22 cellular contexts compared by ENCODE assay signal in the genomic region with DNA sequence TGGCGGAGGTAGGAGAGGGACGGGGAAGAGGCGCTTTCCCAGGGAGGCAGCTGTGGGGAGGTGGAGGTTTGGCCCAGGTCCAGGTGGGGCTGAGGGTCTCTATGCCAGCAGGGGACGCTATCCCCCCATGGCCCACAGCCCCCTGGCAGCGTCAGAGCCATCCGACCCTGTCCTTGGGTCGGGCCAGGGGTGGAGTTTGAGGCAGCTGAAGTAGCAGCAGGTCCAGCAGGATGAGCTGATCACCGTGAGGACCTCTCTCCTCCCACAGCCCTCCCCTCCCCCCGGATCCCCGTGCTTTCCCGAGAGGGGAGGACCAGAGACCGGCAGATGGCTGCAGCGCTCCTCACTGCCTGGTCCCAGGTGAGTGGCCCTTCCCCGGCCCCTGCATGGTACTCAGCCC. TPM values are rescaled to one million over a fixed set of nuclear protein-coding genes. Genes with fewer than 3 reads are reported as not detected.
DNase-seq lines count a peak whose midpoint lies in the region; ATAC-seq, FAIRE-seq and TF ChIP-seq lines count a peak whose summit lies in the region.
"Had no signal": no experiment of that assay in that cellular context is flagged by ENCODE, and none has a peak within 500 bp of the region (broad histone marks: within the 10 kb centered on the region; RNA-seq: fewer than 3 reads in every experiment).

No MANE protein-coding gene starts in this region.

- peak overlapping the region; percentile 30; the same call in 1 of the 2 replicates for H2AFZ ChIP-seq in OCI-LY3 (ENCODE audit: low read depth, low read length)

- H3K4me2 ChIP-seq in OCI-LY3 (ENCODE audit: low read length) = no peak overlapping the region

- no peaks in the 10 kb centered on the region for H4K20me1 ChIP-seq in OCI-LY3 (ENCODE audit: insufficient read depth, low read length)

- no peak overlapping the region for H3K27ac ChIP-seq in OCI-LY3 (ENCODE audit: low read length)
- H3K27ac ChIP-seq: cardiac muscle cell, stomach, tibial nerve had no signal

- H3K4me3 Mint-ChIP-seq in glutamatergic neuron (ENCODE audit: unreplicated experiment) = peak overlapping the region; percentile 91

- peaks cover 26% of the 10 kb centered on the region for H3K4me1 Mint-ChIP-seq in glutamatergic neuron (ENCODE audit: low read depth, unreplicated experiment)

- DNase-seq in D721Med (ENCODE audit: insufficient read length, low spot score) (peak; percentile 13), glutamatergic neuron (peak; percentile 73), pons (ENCODE audit: low spot score) (no peak), AML-193 (lab: John Stamatoyannopoulos, UW) (no peak), occipital lobe (lab: John Stamatoyannopoulos, UW) (no peak)
- DNase-seq: activated naive CD4-positive, alpha-beta T cell treated with anti-CD3 and anti-CD28 coated beads, Interleukin-2, amount 50 U/mL, for 16 hours; aorta; NCI-H146; NCI-H2171 treated with DMSO at 0.1 percent for 48 hours; NCI-H526; stimulated activated CD8-positive, alpha-beta memory T cell treated with anti-CD3 and anti-CD28 coated beads, Interleukin-4, amount 100 ng/mL, for 48 hours; stomach had no signal

- H3K27ac Mint-ChIP-seq in glutamatergic neuron (ENCODE audit: unreplicated experiment) = peak overlapping the region; percentile 84

- no peak for ATAC-seq in GM21786 (IDR thresholded peaks at IDR 0.05; ENCODE audit: unreplicated experiment)
- ATAC-seq: HCT116 had no signal

- peaks cover 30% of the 10 kb centered on the region for H3K27me3 ChIP-seq in OCI-LY3 (ENCODE audit: low read depth, low read length)
- H3K27me3 ChIP-seq: cardiac muscle cell, stomach, tibial nerve had no signal

- no peak for FAIRE-seq in D721Med (lab: Jason Lieb, UNC)
- FAIRE-seq: endometrium had no signal

- peaks cover 4% of the 10 kb centered on the region for H3K27me3 Mint-ChIP-seq in glutamatergic neuron (ENCODE audit: unreplicated experiment)

- no peaks in the 10 kb centered on the region for H3K79me2 ChIP-seq in OCI-LY3 (ENCODE audit: low read length)

- no peak for TF ChIP-seq CTCF in D721Med (IDR thresholded peaks at IDR 0.05; ENCODE audit: insufficient read depth, missing control alignments)
- TF ChIP-seq CTCF in GM12875 (IDR thresholded peaks at IDR 0.05; ENCODE audit: borderline replicate concordance, insufficient read depth, low read depth, low read length) = peak; percentile 41
- TF ChIP-seq CTCF in OCI-LY3 (IDR thresholded peaks at IDR 0.05; ENCODE audit: low read depth, low read length) = peak; percentile 20; the same call in 1 of the 2 replicates
- no peak for TF ChIP-seq CTCF in glutamatergic neuron (IDR thresholded peaks at IDR 0.05; ENCODE audit: partially characterized antibody, unreplicated experiment)

- H3K4me1 ChIP-seq in OCI-LY3 (ENCODE audit: low read length) = no peaks in the 10 kb centered on the region

- no peaks in the 10 kb centered on the region for H3K9me3 ChIP-seq in OCI-LY3 (ENCODE audit: insufficient read depth, low read length)
- H3K9me3 ChIP-seq: stomach, tibial nerve had no signal

- H3K36me3 ChIP-seq in OCI-LY3 (replicated peaks; ENCODE audit: low read depth, low read length) = no peaks in the 10 kb centered on the region

- H3K9me3 Mint-ChIP-seq in glutamatergic neuron (ENCODE audit: unreplicated experiment) = no peaks in the 10 kb centered on the region

- no peaks in the 10 kb centered on the region for H3K36me3 Mint-ChIP-seq in glutamatergic neuron (ENCODE audit: unreplicated experiment)

- H3K9ac ChIP-seq in OCI-LY3 (ENCODE audit: low read length) = no peak overlapping the region

- no peak overlapping the region for H3K4me3 ChIP-seq in GM12875 (ENCODE audit: low read depth, low read length)
- no peak overlapping the region for H3K4me3 ChIP-seq in OCI-LY3 (ENCODE audit: low read length)
- H3K4me3 ChIP-seq: cardiac muscle cell, stomach, tibial nerve had no signal

RNA-seq across cellular contexts. Expression of gene ZNF205, which starts 3.2 kb away (rescaled TPM):
- total RNA-seq in glutamatergic neuron (ENCODE audit: unreplicated experiment) (31.6 TPM), occipital lobe (18.9 TPM)

RNA-seq across cellular contexts. Expression of gene ZSCAN10, which starts 16.5 kb away (rescaled TPM):
- total RNA-seq in glutamatergic neuron (ENCODE audit: unreplicated experiment) (0.74 TPM), occipital lobe (not detected)
- total RNA-seq: aorta, glomerular endothelial cell, lung microvascular endothelial cell, skeletal muscle tissue, stomach, tibial nerve had no signal

RNA-seq across cellular contexts. Expression of gene ZNF213, which starts 19.3 kb away (rescaled TPM):
- total RNA-seq in glutamatergic neuron (ENCODE audit: unreplicated experiment) = 18.7 TPM
- total RNA-seq in occipital lobe = 8.3 TPM

RNA-seq across cellular contexts. Expression of gene IL32, which starts 50.1 kb away (rescaled TPM):
- total RNA-seq in glutamatergic neuron (ENCODE audit: unreplicated experiment) (1.3 TPM), occipital lobe (1.1 TPM)

Comparison
In these comparisons a context has a peak if more than half of its experiments do, and no peak if none do; other contexts are left out.
1. DNase-seq: peak in D721Med (single experiment) and glutamatergic neuron (single experiment); none in pons (single experiment), AML-193 (0 of 2) and occipital lobe (single experiment).
2. CTCF ChIP-seq: peak in GM12875 (single experiment) and OCI-LY3 (single experiment); none in D721Med (single experiment) and glutamatergic neuron (single experiment).